ENCODE assay signal across 22 cellular contexts in genomic region chrX:97968376-97969104, GRCh38.
DNase-seq lines count a peak whose midpoint lies in the region; ATAC-seq lines count a peak whose summit lies in the region.
"Had no signal": no experiment of that assay in that cellular context is flagged by ENCODE, and none has a peak within 500 bp of the region (broad histone marks: within the 10 kb centered on the region; RNA-seq: fewer than 3 reads in every experiment).

No MANE protein-coding gene starts in this region.

- 74% methylated on average over 6 of the region's 7 CpGs for WGBS in HUES64

- H3K9me3 Mint-ChIP-seq in naive thymus-derived CD4-positive, alpha-beta T cell, result peaks cover 0 to 4% (median 0%) of the 10 kb centered on the region in 11 donors

- no peaks in the 10 kb centered on the region for H3K9me3 ChIP-seq in HUES64 (ENCODE audit: insufficient read depth, low read depth, low read length)
- H3K9me3 ChIP-seq in naive thymus-derived CD4-positive, alpha-beta T cell (ENCODE audit: control insufficient read depth in 2 of 3, low read length in 3 of 3), result no peaks in the 10 kb centered on the region
- H3K9me3 ChIP-seq: BE2C, SK-N-SH had no signal

- no peak overlapping the region for H3K4me3 ChIP-seq in HUES64 (ENCODE audit: low read length)
- H3K4me3 ChIP-seq in naive thymus-derived CD4-positive, alpha-beta T cell (ENCODE audit: low read length), result no peak overlapping the region
- H3K4me3 ChIP-seq: GM12878 had no signal

- no peaks in the 10 kb centered on the region for H3K27me3 Mint-ChIP-seq in naive thymus-derived CD4-positive, alpha-beta T cell
- H3K27me3 Mint-ChIP-seq: CD4-positive, CD25-positive, alpha-beta regulatory T cell had no signal

- H3K36me3 ChIP-seq in HUES64 (ENCODE audit: insufficient read depth, low read length), result no peaks in the 10 kb centered on the region
- H3K36me3 ChIP-seq in naive thymus-derived CD4-positive, alpha-beta T cell (ENCODE audit: control insufficient read depth in 2 of 3, insufficient read depth in 3 of 3, low read length in 3 of 3), result no peaks in the 10 kb centered on the region
- H3K36me3 ChIP-seq: BE2C had no signal

- peak overlapping the region; percentile 75; the same call in 1 of the 2 replicates for H3K27ac ChIP-seq in HUES64 (ENCODE audit: low read depth, low read length)
- H3K27ac ChIP-seq in naive thymus-derived CD4-positive, alpha-beta T cell (ENCODE audit: low read depth, low read length), result no peak overlapping the region

- no peaks in the 10 kb centered on the region for H3K27me3 ChIP-seq in HUES64 (ENCODE audit: insufficient read depth, low read length)
- H3K27me3 ChIP-seq in naive thymus-derived CD4-positive, alpha-beta T cell (ENCODE audit: control insufficient read depth in 2 of 2, insufficient read depth in 2 of 2, low read length in 2 of 2), result no peaks in the 10 kb centered on the region
- H3K27me3 ChIP-seq: BE2C had no signal

- DNase-seq in EH (ENCODE audit: low read depth) (peak; percentile 7), foreskin melanocyte (peak; percentile 0), iPS-NIHi7 (ENCODE audit: extremely low spot score) (peak; percentile 15), COLO668 (lab: John Stamatoyannopoulos, UW; ENCODE audit: unreplicated experiment) (no peak)
- no peak for DNase-seq in naive thymus-derived CD4-positive, alpha-beta T cell
- DNase-seq: BE2C; Calu3; CD4-positive, CD25-positive, alpha-beta regulatory T cell; EL; KBM-7; NCI-H1105; NCI-H2081; NCI-H510A; NCI-H748 treated with DMSO at 0.1 percent for 48 hours; PC-3; RPMI8226; SHP77 treated with DMSO at 0.1 percent for 48 hours; SK-N-SH had no signal

- H3K4me3 Mint-ChIP-seq in naive thymus-derived CD4-positive, alpha-beta T cell, result no peak overlapping the region
- H3K4me3 Mint-ChIP-seq: CD4-positive, CD25-positive, alpha-beta regulatory T cell had no signal

- CTCF ChIA-PET in naive thymus-derived CD4-positive, alpha-beta T cell (lab: Charles Lee), result no interaction called here

- peaks cover 17% of the 10 kb centered on the region for H3K4me1 ChIP-seq in HUES64 (ENCODE audit: insufficient read depth, low read length)
- no peaks in the 10 kb centered on the region for H3K4me1 ChIP-seq in naive thymus-derived CD4-positive, alpha-beta T cell (ENCODE audit: control insufficient read depth in 2 of 2, insufficient read depth in 2 of 2, low read length in 2 of 2)
- H3K4me1 ChIP-seq: BE2C had no signal

- intact Hi-C loops in naive thymus-derived CD4-positive, alpha-beta T cell (cut with micrococcal nuclease), result no loop called here

- no peak overlapping the region for H3K27ac Mint-ChIP-seq in naive thymus-derived CD4-positive, alpha-beta T cell
- H3K27ac Mint-ChIP-seq: CD4-positive, CD25-positive, alpha-beta regulatory T cell had no signal

- H3K4me1 Mint-ChIP-seq in naive thymus-derived CD4-positive, alpha-beta T cell, result no peaks in the 10 kb centered on the region
- H3K4me1 Mint-ChIP-seq: CD4-positive, CD25-positive, alpha-beta regulatory T cell had no signal

- no peaks in the 10 kb centered on the region for H3K36me3 Mint-ChIP-seq in naive thymus-derived CD4-positive, alpha-beta T cell
- H3K36me3 Mint-ChIP-seq: CD4-positive, CD25-positive, alpha-beta regulatory T cell had no signal

- H3K9ac ChIP-seq in HUES64 (ENCODE audit: low read depth, low read length), result 0 out of 2 replicates have a peak overlapping the region, but pooled peaks have one; percentile 40
- H3K9ac ChIP-seq: SK-N-SH had no signal

- POLR2A ChIA-PET in naive thymus-derived CD4-positive, alpha-beta T cell (lab: Charles Lee), result no interaction called here

- no peak for ATAC-seq in HG03135 (IDR thresholded peaks at IDR 0.05; ENCODE audit: unreplicated experiment)
- ATAC-seq in HG03095 (IDR thresholded peaks at IDR 0.05; ENCODE audit: unreplicated experiment), result no peak
- no peak for ATAC-seq in naive thymus-derived CD4-positive, alpha-beta T cell
- ATAC-seq: GM12878, PC-3 had no signal

Comparison
In these comparisons a context has a peak if more than half of its experiments do, and no peak if none do; other contexts are left out.
1. DNase-seq: peak in EH (single experiment), foreskin melanocyte (single experiment) and iPS-NIHi7 (single experiment); none in COLO668 (single experiment) and naive thymus-derived CD4-positive, alpha-beta T cell (0 of 9).